Comparison of ENCODE assay signal across 27 cellular contexts in genomic region chr9:107492381-107492780, GRCh38. TPM values are rescaled to one million over a fixed set of nuclear protein-coding genes. Genes with fewer than 3 reads are reported as not detected.
DNase-seq lines count a peak whose midpoint lies in the region; ATAC-seq, FAIRE-seq and TF ChIP-seq lines count a peak whose summit lies in the region.
"Had no signal": no experiment of that assay in that cellular context is flagged by ENCODE, and none has a peak within 500 bp of the region (broad histone marks: within the 10 kb centered on the region; RNA-seq: fewer than 3 reads in every experiment).

No MANE protein-coding gene starts in this region.

- H4K20me1 ChIP-seq in IMR-90 (ENCODE audit: insufficient read depth, low read length): no peaks in the 10 kb centered on the region
- peaks cover 4 to 7% of the 10 kb centered on the region in 2 experiments for H4K20me1 ChIP-seq in H1 (replicated peaks in 1 of 2; ENCODE audit: control insufficient read depth in 1 of 2, insufficient read depth in 2 of 2, low read length in 2 of 2)

- H3K4me3 ChIP-seq in IMR-90 (ENCODE audit: insufficient read depth, low read depth, low read length) (no peak overlapping the region), H1 (ENCODE audit: extremely low read depth in 1 of 4, insufficient read depth in 2 of 4, low read depth in 3 of 4, low read length in 4 of 4) (no peak overlapping the region)
- H3K4me3 ChIP-seq: uterus had no signal

- intact Hi-C loops in IMR-90 (cut with micrococcal nuclease): no loop called here

- TF ChIP-seq CTCF in 22Rv1 (IDR thresholded peaks at IDR 0.05) (no peak), IMR-90 (conservative IDR thresholded peaks at IDR 0.05; ENCODE audit: low read depth, low read length) (no peak), H1 (IDR thresholded peaks at IDR 0.05; ENCODE audit: control extremely low read depth in 1 of 3, insufficient read depth in 1 of 3, low read depth in 1 of 3, low read length in 3 of 3) (no peak), nephron (IDR thresholded peaks at IDR 0.05; ENCODE audit: unreplicated experiment in 3 of 3) (no peak)

- CTCF ChIA-PET in IMR-90 (lab: Yijun Ruan, JAX): interaction anchor here (0.7 kb wide), 1 partner anchor 259 kb away, joined by 3 read pairs; no protein-coding TSS in a partner anchor
- CTCF ChIA-PET in H1 (lab: Charles Lee; ENCODE audit: partially characterized antibody): interaction anchor here (1.4 kb wide), 1 partner anchor 67 kb away, joined by 4 read pairs; no protein-coding TSS in a partner anchor

- H2AFZ ChIP-seq in IMR-90 (replicated peaks; ENCODE audit: low read length, poor library complexity) (no peak overlapping the region), H1 (ENCODE audit: low read length) (no peak overlapping the region)

- TF ChIP-seq EP300 in H1 (IDR thresholded peaks at IDR 0.05; ENCODE audit: borderline replicate concordance in 1 of 2, low read depth in 2 of 2, low read length in 2 of 2): no peak

- FAIRE-seq in H1 (lab: Jason Lieb, UNC) (no peak), GM12892 (lab: Jason Lieb, UNC) (no peak)
- FAIRE-seq: GM19239 had no signal

- ATAC-seq in IMR-90 (ENCODE audit: low read depth): no peak
- ATAC-seq: activated CD8-positive, alpha-beta T cell treated with anti-CD3 and anti-CD28 coated beads, Interleukin-2, amount 10 ng/mL, durations not matched to agents 7 days and 5 days; activated naive CD4-positive, alpha-beta T cell treated with anti-CD3 and anti-CD28 coated beads, Interleukin-2, amount 50 U/mL, for 72 hours; sciatic nerve had no signal

- POLR2A ChIA-PET in IMR-90 (lab: Charles Lee; ENCODE audit: unreplicated experiment): no interaction called here
- POLR2A ChIA-PET in H1 (lab: Charles Lee; ENCODE audit: partially characterized antibody): interaction anchor here (1.0 kb wide), 1 partner anchor 292 kb away, joined by 4 read pairs; no protein-coding TSS in a partner anchor

- H3K18ac ChIP-seq in IMR-90 (ENCODE audit: low read depth, low read length): no peak overlapping the region
- no peak overlapping the region for H3K18ac ChIP-seq in H1 (ENCODE audit: extremely low read depth, low read length)

- no peak overlapping the region for H3K4ac ChIP-seq in IMR-90 (ENCODE audit: low read depth, low read length)
- H3K4ac ChIP-seq in H1 (replicated peaks; ENCODE audit: insufficient read length, low read depth, low read length): no peak overlapping the region

- H2BK5ac ChIP-seq in IMR-90 (ENCODE audit: low read depth, low read length, poor library complexity, severe bottlenecking) (no peak overlapping the region), H1 (ENCODE audit: low read depth, low read length) (no peak overlapping the region)

- H3K23ac ChIP-seq in IMR-90 (ENCODE audit: low read depth, low read length): no peak overlapping the region
- H3K23ac ChIP-seq in H1 (ENCODE audit: insufficient read length): no peak overlapping the region

- in situ Hi-C loops in IMR-90 (cut with MboI; ENCODE audit: low sequenced_read_pairs): loop anchor here (25.0 kb wide), 1 partner anchor 395 kb away; no protein-coding TSS in a partner anchor

- H3K9ac ChIP-seq in IMR-90 (ENCODE audit: low read depth, low read length) (no peak overlapping the region), H1 (replicated peaks in 1 of 4; ENCODE audit: extremely low read depth in 1 of 4, low read depth in 3 of 4, low read length in 3 of 4) (no peak overlapping the region)

- DNase-seq in IMR-90: no peak
- DNase-seq in H1 (ENCODE audit: low read depth in 1 of 2, low spot score in 2 of 2): no peak
- no peak for DNase-seq in AML-193 (lab: John Stamatoyannopoulos, UW)
- no peak for DNase-seq in GM12892 (ENCODE audit: insufficient read length)
- no peak for DNase-seq in T-helper 9 cell
- no peak for DNase-seq in inferior parietal cortex (ENCODE audit: extremely low spot score)
- DNase-seq: activated CD8-positive, alpha-beta T cell treated with anti-CD3 and anti-CD28 coated beads, Interleukin-2, amount 10 ng/mL, durations not matched to agents 7 days and 5 days; activated T-cell treated with anti-CD3 and anti-CD28 coated beads, Interleukin-2, amount 50 U/mL, for 48 hours; brain microvascular endothelial cell; CD8-positive, alpha-beta memory T cell; HCEC 1CT; hippocampal formation; KG1; NCI-H1048; NCI-H2081; NCI-H510A treated with DMSO at 0.1 percent for 48 hours; SHP77; T-helper 1 cell had no signal

- dilution Hi-C loops in IMR-90 (cut with HindIII; ENCODE audit: low sequenced_read_pairs, unreplicated experiment): no loop called here

- H3K4me2 ChIP-seq in IMR-90 (ENCODE audit: low read depth, low read length) (no peak overlapping the region), H1 (ENCODE audit: insufficient read depth in 1 of 2, low read depth in 2 of 2, low read length in 2 of 2) (no peak overlapping the region; a peak in 1 of 4 replicates)

- H2AK5ac ChIP-seq in IMR-90 (ENCODE audit: low read depth, low read length): no peak overlapping the region
- H2AK5ac ChIP-seq in H1 (ENCODE audit: low read depth, low read length): no peak overlapping the region; the same call in 1 of the 2 replicates

- no peak overlapping the region for H2BK15ac ChIP-seq in IMR-90 (ENCODE audit: low read depth, low read length)
- H2BK15ac ChIP-seq in H1 (ENCODE audit: low read length): no peak overlapping the region

- peaks cover 7% of the 10 kb centered on the region for H3K27me3 ChIP-seq in IMR-90 (ENCODE audit: control insufficient read depth, insufficient read depth, low read length)
- H3K27me3 ChIP-seq in H1 (replicated peaks in 1 of 4; ENCODE audit: control insufficient read depth in 3 of 4, extremely low read depth in 1 of 4, insufficient read depth in 3 of 4, low read length in 3 of 4): peaks cover 17 to 46% (median 40%) of the 10 kb centered on the region in 4 experiments
- H3K27me3 ChIP-seq: uterus had no signal

- H2AK9ac ChIP-seq in IMR-90 (replicated peaks; ENCODE audit: low read depth, low read length, poor library complexity): no peak overlapping the region

- no peak for TF ChIP-seq POLR2A in IMR-90 (IDR thresholded peaks at IDR 0.05; ENCODE audit: low read depth, low read length)
- no peak for TF ChIP-seq POLR2A in H1 (IDR thresholded peaks at IDR 0.05; ENCODE audit: control extremely low read depth in 1 of 2, low read depth in 2 of 2, low read length in 2 of 2)
- no peak for TF ChIP-seq POLR2A in GM12892 (IDR thresholded peaks at IDR 0.05; ENCODE audit: low read depth, low read length)

- H3K4me1 Mint-ChIP-seq in nephron: peaks cover 22% of the 10 kb centered on the region

- H3K27ac Mint-ChIP-seq in nephron: peak overlapping the region in 1 of 3 experiments; percentile 13
- H3K27ac Mint-ChIP-seq: activated CD8-positive, alpha-beta T cell treated with anti-CD3 and anti-CD28 coated beads, Interleukin-2, amount 10 ng/mL, durations not matched to agents 7 days and 5 days; activated naive CD4-positive, alpha-beta T cell treated with anti-CD3 and anti-CD28 coated beads, Interleukin-2, amount 50 U/mL, for 72 hours; stimulated activated naive CD8-positive, alpha-beta T cell treated with anti-CD3 and anti-CD28 coated beads, Interleukin-15, Interleukin-2, amounts not matched to agents 100 ng/mL and 50 ng/mL, for 24 hours had no signal

- no peak overlapping the region for H2BK120ac ChIP-seq in IMR-90 (ENCODE audit: low read depth, low read length)
- no peak overlapping the region for H2BK120ac ChIP-seq in H1 (replicated peaks; ENCODE audit: low read depth, low read length)

- H3K27ac ChIP-seq in 22Rv1 (peak overlapping the region; percentile 91), IMR-90 (ENCODE audit: insufficient read depth, low read length) (no peak overlapping the region), H1 (ENCODE audit: low read depth, low read length) (no peak overlapping the region)
- H3K27ac ChIP-seq: brain microvascular endothelial cell, HL-60, neutrophil had no signal

- H3K79me1 ChIP-seq in IMR-90 (ENCODE audit: low read depth in 1 of 2, low read length in 2 of 2) (no peaks in the 10 kb centered on the region; a peak in 1 of 4 replicates), H1 (ENCODE audit: low read depth, low read length) (no peaks in the 10 kb centered on the region)

- H3K36me3 ChIP-seq in IMR-90 (ENCODE audit: control insufficient read depth, insufficient read depth, low read length): peaks cover 5% of the 10 kb centered on the region; the same call in 1 of the 2 replicates
- no peaks in the 10 kb centered on the region; a peak in 1 of 8 replicates for H3K36me3 ChIP-seq in H1 (ENCODE audit: control insufficient read depth in 2 of 4, insufficient read depth in 4 of 4, low read length in 3 of 4)
- H3K36me3 ChIP-seq: brain microvascular endothelial cell, neutrophil, uterus had no signal

- H3K27me3 Mint-ChIP-seq in nephron (ENCODE audit: low read depth): peaks cover 77% of the 10 kb centered on the region

- no peak overlapping the region for H2BK12ac ChIP-seq in H1 (ENCODE audit: low read depth, low read length)

- H3K9me3 Mint-ChIP-seq in nephron: no peaks in the 10 kb centered on the region
- H3K9me3 Mint-ChIP-seq: activated naive CD4-positive, alpha-beta T cell treated with anti-CD3 and anti-CD28 coated beads, Interleukin-2, amount 50 U/mL, for 72 hours; stimulated activated naive CD8-positive, alpha-beta T cell treated with anti-CD3 and anti-CD28 coated beads, Interleukin-15, Interleukin-2, amounts not matched to agents 100 ng/mL and 50 ng/mL, for 24 hours had no signal

- no peak overlapping the region for H2BK20ac ChIP-seq in IMR-90 (ENCODE audit: low read depth, low read length)
- H2BK20ac ChIP-seq in H1 (ENCODE audit: low read length): no peak overlapping the region

- H3K9me1 ChIP-seq in IMR-90 (ENCODE audit: insufficient read depth, low read length): no peaks in the 10 kb centered on the region

- no peak overlapping the region for H4K8ac ChIP-seq in IMR-90 (ENCODE audit: low read depth in 2 of 2, low read length in 2 of 2)
- no peak overlapping the region for H4K8ac ChIP-seq in H1 (ENCODE audit: extremely low read depth, insufficient read depth, low read length)

- peaks cover 2% of the 10 kb centered on the region; the same call in 1 of the 2 replicates for H3K4me1 ChIP-seq in IMR-90 (ENCODE audit: control insufficient read depth, insufficient read depth, low read length)
- peaks cover 0 to 12% (median 8%) of the 10 kb centered on the region in 4 experiments; a peak in 6 of 7 replicates for H3K4me1 ChIP-seq in H1 (replicated peaks in 1 of 4; ENCODE audit: control insufficient read depth in 3 of 4, insufficient read depth in 4 of 4, low read length in 3 of 4)
- H3K4me1 ChIP-seq: uterus had no signal

- no peaks in the 10 kb centered on the region for H3K36me3 Mint-ChIP-seq in nephron (ENCODE audit: low read depth)
- H3K36me3 Mint-ChIP-seq: CD8-positive, alpha-beta memory T cell had no signal

- no CpG with 5 or more reads among the region's 4 CpGs for WGBS in IMR-90 (ENCODE audit: extremely low coverage in 2 of 2, insufficient read length in 1 of 2), 2 experiments
- WGBS in H1 (ENCODE audit: extremely low coverage in 1 of 2, insufficient coverage in 1 of 2, insufficient read length in 1 of 2, insufficient replicate concordance in 2 of 2, low coverage in 1 of 2, low lambda C conversion rate in 2 of 2, missing lambda C conversion rate in 1 of 2), 2 experiments: 85% methylated on average over 4 of the region's 4 CpGs; no CpG with 5 or more reads in 1 of the 2 experiments

- H3K4me3 Mint-ChIP-seq in nephron: peak overlapping the region; percentile 84 to 88 (median 87)
- H3K4me3 Mint-ChIP-seq: activated CD8-positive, alpha-beta T cell treated with anti-CD3 and anti-CD28 coated beads, Interleukin-2, amount 10 ng/mL, durations not matched to agents 7 days and 5 days had no signal

- no peaks in the 10 kb centered on the region for H3K79me2 ChIP-seq in H1 (ENCODE audit: control insufficient read depth in 1 of 2, insufficient read depth in 2 of 2, low read length in 2 of 2)

- H4K91ac ChIP-seq in IMR-90 (ENCODE audit: insufficient read depth, low read depth, low read length) (no peak overlapping the region), H1 (replicated peaks; ENCODE audit: insufficient read length, low read length) (no peak overlapping the region)

- H4K5ac ChIP-seq in IMR-90 (ENCODE audit: low read depth, low read length) (no peak overlapping the region), H1 (ENCODE audit: insufficient read length, low read depth, low read length) (no peak overlapping the region)

- H3K9me3 ChIP-seq in IMR-90 (ENCODE audit: control insufficient read depth, insufficient read depth, low read length): no peaks in the 10 kb centered on the region
- H3K9me3 ChIP-seq in H1 (ENCODE audit: insufficient read depth in 2 of 2, low read depth in 1 of 2, low read length in 1 of 2): no peaks in the 10 kb centered on the region
- H3K9me3 ChIP-seq: neutrophil, uterus had no signal

- no TSS peak for BruUV-seq in IMR-90 (replicated peaks; lab: Mats Ljungman, UMichigan)

- H3K56ac ChIP-seq in IMR-90 (ENCODE audit: extremely low read depth, insufficient read depth, low read length): no peak overlapping the region
- no peak overlapping the region for H3K56ac ChIP-seq in H1 (replicated peaks; ENCODE audit: insufficient read length, low read depth, low read length)

- no peak for TF ChIP-seq RAD21 in IMR-90 (IDR thresholded peaks at IDR 0.05; ENCODE audit: low read length)
- no peak for TF ChIP-seq RAD21 in H1 (IDR thresholded peaks at IDR 0.05 in 1 of 2, conservative IDR thresholded peaks at IDR 0.05 in 1 of 2; ENCODE audit: low read depth in 2 of 2, low read length in 2 of 2)

- peaks cover 27% of the 10 kb centered on the region for H3K23me2 ChIP-seq in H1 (ENCODE audit: low read depth, low read length)

- H3K14ac ChIP-seq in IMR-90 (replicated peaks; ENCODE audit: low read depth, low read length) (no peak overlapping the region), H1 (ENCODE audit: insufficient read length) (no peak overlapping the region)

RNA-seq across cellular contexts. Expression of gene KLF4, which starts 2.8 kb away (rescaled TPM):
- total RNA-seq in IMR-90 (2012; rRNA removed): 1.3 and 2.2 TPM in 2 replicates
- 3.8 and 6.9 TPM in 2 replicates for polyA plus RNA-seq in IMR-90 (2012; rRNA removed)
- polyA plus RNA-seq in IMR-90 (2012; cell fraction: cytosol; rRNA removed): 4.7 and 21.8 TPM in 2 replicates
- polyA plus RNA-seq in IMR-90 (2012; cell fraction: nucleus; rRNA removed; ENCODE audit: low replicate concordance): 84.7 and 96.7 TPM in 2 replicates
- total RNA-seq in H1 (2021; fragmentation: NEBNext Ultra II Directional; extraction: Animal tissue kit (Norgen Biotek cat#: 25700)): 2.8 and 3.1 TPM in 2 replicates
- polyA plus RNA-seq in H1 (2011; rRNA removed): 0.77 and 1.9 TPM in 2 replicates
- 0.92 TPM for polyA plus RNA-seq in H1 (2011; cell fraction: cytosol; rRNA removed)
- polyA plus RNA-seq in H1 (2011; cell fraction: nucleus; rRNA removed): 2.5 TPM
- polyA plus RNA-seq in H1 (2012, experiment 1 of 2): 0.90 to 1.6 TPM (median 1.3 TPM) in 4 replicates
- polyA plus RNA-seq in H1 (2012, experiment 2 of 2): 0.67 TPM
- 1.4 TPM for polyA plus RNA-seq in H1 (2013, experiment 1 of 2)
- polyA plus RNA-seq in H1 (2013, experiment 2 of 2): 1.5 TPM
- polyA minus RNA-seq in H1 (2011; rRNA and poly(A)+ RNA removed): 0.63 and 1.0 TPM in 2 replicates
- polyA minus RNA-seq in H1 (2011; cell fraction: cytosol; rRNA and poly(A)+ RNA removed): 1.2 TPM
- polyA minus RNA-seq in H1 (2011; cell fraction: nucleus; rRNA and poly(A)+ RNA removed): 6.7 TPM
- 0.17 TPM for polyA plus RNA-seq in GM12892 (2012; ENCODE audit: missing spikeins)
- polyA plus RNA-seq: CD8-positive, alpha-beta memory T cell had no signal
